ENCODE assay signal across 8 cellular contexts in genomic region chr1:169484683-169485426, GRCh38. TPM values are rescaled to one million over a fixed set of nuclear protein-coding genes. Genes with fewer than 3 reads are reported as not detected.
DNase-seq lines count a peak whose midpoint lies in the region; ATAC-seq and TF ChIP-seq lines count a peak whose summit lies in the region.

No MANE protein-coding gene starts in this region.

- H3K27ac ChIP-seq in gastroesophageal sphincter: peak overlapping the region; percentile 94 to 100 (median 98)
- H3K27ac ChIP-seq in neural progenitor cell: peak overlapping the region; percentile 73

- H3K4me2 ChIP-seq in neural progenitor cell: peak overlapping the region; percentile 95

- H3K9me3 Mint-ChIP-seq in neural progenitor cell: peaks cover 2% of the 10 kb centered on the region

- H3K79me2 ChIP-seq in neural progenitor cell (ENCODE audit: low read depth): peaks cover 53% of the 10 kb centered on the region

- peaks cover 53% of the 10 kb centered on the region for H3K4me1 Mint-ChIP-seq in neural progenitor cell

- H2AFZ ChIP-seq in neural progenitor cell (replicated peaks): peak overlapping the region; percentile 94

- peak; percentile 20 for ATAC-seq in GM18868 (IDR thresholded peaks at IDR 0.05; ENCODE audit: unreplicated experiment)
- ATAC-seq in HG03103 (IDR thresholded peaks at IDR 0.05; ENCODE audit: low read depth, unreplicated experiment): peak; percentile 16
- peak; percentile 42 for ATAC-seq in gastroesophageal sphincter

- WGBS in gastroesophageal sphincter (ENCODE audit: low coverage in 1 of 2), 2 donors: 9 to 21% methylated on average over 6 to 11 of the region's 15 CpGs

- peak overlapping the region; percentile 96 for H3K27ac Mint-ChIP-seq in neural progenitor cell

- H3K27me3 ChIP-seq in gastroesophageal sphincter (no peaks in the 10 kb centered on the region), neural progenitor cell (no peaks in the 10 kb centered on the region)

- no peaks in the 10 kb centered on the region for H3K27me3 Mint-ChIP-seq in neural progenitor cell (ENCODE audit: insufficient read depth, low read depth)

- H3F3A ChIP-seq in neural progenitor cell (ENCODE audit: low read depth): peaks cover 30% of the 10 kb centered on the region

- H3K9me3 ChIP-seq in gastroesophageal sphincter: no peaks in the 10 kb centered on the region
- no peaks in the 10 kb centered on the region for H3K9me3 ChIP-seq in neural progenitor cell (ENCODE audit: low read depth)

- H3K36me3 Mint-ChIP-seq in neural progenitor cell: peaks cover 3% of the 10 kb centered on the region

- DNase-seq in AG10803 (ENCODE audit: low read depth) (peak; percentile 68), NCI-H82 treated with DMSO at 0.1 percent for 48 hours (lab: John Stamatoyannopoulos, UW; ENCODE audit: unreplicated experiment) (peak; percentile 34), neural progenitor cell (ENCODE audit: low spot score) (peak; percentile 56), NCI-H1048 (lab: John Stamatoyannopoulos, UW) (no peak)
- DNase-seq in activated naive CD4-positive, alpha-beta T cell treated with Interleukin-2 at 50 U/mL for 16 hours: peak; percentile 42

- H3K4me3 Mint-ChIP-seq in neural progenitor cell: peak overlapping the region; percentile 98

- H3K4me3 ChIP-seq in AG10803 (ENCODE audit: low read length): peak overlapping the region; percentile 72
- H3K4me3 ChIP-seq in gastroesophageal sphincter: peak overlapping the region; percentile 86 to 93
- peak overlapping the region; percentile 79 for H3K4me3 ChIP-seq in neural progenitor cell

- peak overlapping the region; percentile 60 for H3K9ac ChIP-seq in neural progenitor cell

- TF ChIP-seq POLR2A in gastroesophageal sphincter (IDR thresholded peaks at IDR 0.05): no peak

- TF ChIP-seq CTCF in AG10803 (conservative IDR thresholded peaks at IDR 0.05; ENCODE audit: low read length) (no peak), gastroesophageal sphincter (IDR thresholded peaks at IDR 0.05) (no peak), neural progenitor cell (IDR thresholded peaks at IDR 0.05) (no peak)

- H3K36me3 ChIP-seq in gastroesophageal sphincter (no peaks in the 10 kb centered on the region), neural progenitor cell (no peaks in the 10 kb centered on the region)

- peaks cover 7 to 52% (median 13%) of the 10 kb centered on the region in 3 donors for H3K4me1 ChIP-seq in gastroesophageal sphincter
- H3K4me1 ChIP-seq in neural progenitor cell: peaks cover 51% of the 10 kb centered on the region

- peaks cover 16% of the 10 kb centered on the region for H4K20me1 ChIP-seq in neural progenitor cell (ENCODE audit: low read depth)

- TF ChIP-seq EP300 in gastroesophageal sphincter (IDR thresholded peaks at IDR 0.05): no peak

RNA-seq across cellular contexts. Expression of gene SLC19A2, which starts 0.9 kb away (rescaled TPM):
- 10 to 100 TPM; 17.6 to 47.7 (median 25.9) TPM for total RNA-seq in gastroesophageal sphincter
- 24.1 and 35.4 TPM in 2 replicates for total RNA-seq in neural progenitor cell (ENCODE audit: low replicate concordance)

RNA-seq across cellular contexts. Expression of gene CCDC181, which starts 57.6 kb away (rescaled TPM):
- total RNA-seq in gastroesophageal sphincter (1 to 10 TPM; 1.2 to 2.6 (median 1.7) TPM), neural progenitor cell (ENCODE audit: low replicate concordance) (10.2 and 13.2 TPM in 2 replicates)
